Comparison of ENCODE assay signal across 11 cellular contexts in the genomic region with DNA sequence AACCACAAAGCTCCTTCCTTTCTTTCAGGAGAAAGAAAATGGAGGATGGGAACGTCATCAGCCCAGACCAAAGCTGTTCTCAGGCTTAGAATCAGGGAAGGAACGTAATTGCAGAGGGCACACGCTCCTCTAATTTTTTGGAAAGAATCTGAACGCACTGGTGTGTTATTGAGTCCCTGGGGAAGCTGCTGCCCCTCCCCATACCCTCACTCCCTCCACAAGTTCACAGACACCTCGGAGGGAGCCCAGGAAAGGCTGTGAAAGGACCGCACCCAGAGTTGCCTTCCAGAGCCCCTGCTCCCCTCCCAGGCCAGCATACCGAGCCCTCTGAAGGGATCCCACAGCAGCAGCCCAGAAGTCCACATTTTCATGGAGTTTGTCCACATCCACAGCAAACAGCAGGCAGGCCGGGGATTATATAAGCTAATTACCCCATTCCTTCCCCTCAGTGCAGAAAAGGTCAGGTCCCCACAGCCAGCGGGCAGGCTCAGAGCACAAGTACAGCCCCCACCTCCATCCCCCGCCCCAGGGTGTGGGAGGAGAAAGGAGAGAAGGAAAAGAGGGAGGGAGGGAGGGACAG. TPM values are rescaled to one million over a fixed set of nuclear protein-coding genes. Genes with fewer than 3 reads are reported as not detected.
DNase-seq lines count a peak whose midpoint lies in the region; FAIRE-seq and TF ChIP-seq lines count a peak whose summit lies in the region.
"Had no signal": no experiment of that assay in that cellular context is flagged by ENCODE, and none has a peak within 500 bp of the region (broad histone marks: within the 10 kb centered on the region; RNA-seq: fewer than 3 reads in every experiment).

No MANE protein-coding gene starts in this region.

- no peak for TF ChIP-seq CTCF in astrocyte of the spinal cord (IDR thresholded peaks at IDR 0.05; ENCODE audit: low read depth, low read length)
- TF ChIP-seq CTCF in kidney (IDR thresholded peaks at IDR 0.05; ENCODE audit: borderline replicate concordance, extremely low read depth, insufficient read depth): no peak
- no peak for TF ChIP-seq CTCF in smooth muscle cell (IDR thresholded peaks at IDR 0.05; ENCODE audit: borderline replicate concordance, insufficient read depth, poor library complexity, severe bottlenecking)

- peak overlapping the region; percentile 19 for H3K4me2 ChIP-seq in smooth muscle cell

- H3K9ac ChIP-seq in kidney (ENCODE audit: low read length in 2 of 2) (no peak overlapping the region), smooth muscle cell (ENCODE audit: low read depth) (no peak overlapping the region)

- H4K20me1 ChIP-seq in smooth muscle cell (ENCODE audit: low read depth): no peaks in the 10 kb centered on the region

- H3K27me3 ChIP-seq in smooth muscle cell (ENCODE audit: low read depth): no peaks in the 10 kb centered on the region

- in situ Hi-C loops in astrocyte of the spinal cord (cut with HindIII; ENCODE audit: low sequenced_read_pairs): no loop called here

- peaks cover 5 to 7% of the 10 kb centered on the region in 2 donors for H3K4me1 ChIP-seq in kidney (ENCODE audit: control insufficient read depth in 1 of 2, insufficient read depth in 1 of 2, low read depth in 1 of 2, low read length in 2 of 2)
- peaks cover 8% of the 10 kb centered on the region for H3K4me1 ChIP-seq in smooth muscle cell (ENCODE audit: low read depth)

- H3K27ac ChIP-seq in kidney (ENCODE audit: low read depth in 2 of 2, low read length in 2 of 2): peak overlapping the region; percentile 18 to 84
- no peak overlapping the region for H3K27ac ChIP-seq in smooth muscle cell (ENCODE audit: low read depth)

- peak overlapping the region; percentile 43 for H2AFZ ChIP-seq in smooth muscle cell (ENCODE audit: low read depth)

- no peaks in the 10 kb centered on the region for H3F3A ChIP-seq in smooth muscle cell (ENCODE audit: low read depth)

- intact Hi-C loops in kidney (cut with DNase I): no loop called here

- H3K36me3 ChIP-seq in kidney (ENCODE audit: control insufficient read depth in 1 of 2, insufficient read depth in 2 of 2, low read length in 2 of 2) (no peaks in the 10 kb centered on the region), smooth muscle cell (ENCODE audit: low read depth) (no peaks in the 10 kb centered on the region)

- H3K9me3 ChIP-seq in kidney (ENCODE audit: control insufficient read depth in 1 of 2, low read length in 2 of 2) (no peaks in the 10 kb centered on the region), smooth muscle cell (replicated peaks; ENCODE audit: low read depth) (no peaks in the 10 kb centered on the region)

- WGBS in smooth muscle cell (ENCODE audit: low lambda C conversion rate): 56% methylated on average over 9 of the region's 10 CpGs

- no peaks in the 10 kb centered on the region for H3K79me2 ChIP-seq in smooth muscle cell (ENCODE audit: low read depth)

- H3K4me3 ChIP-seq in astrocyte of the spinal cord (ENCODE audit: low read depth, low read length): no peak overlapping the region
- H3K4me3 ChIP-seq in kidney (ENCODE audit: low read length in 2 of 2): peak overlapping the region in 1 of 2 donors; percentile 13
- H3K4me3 ChIP-seq in smooth muscle cell: no peak overlapping the region

- FAIRE-seq in kidney (lab: Jason Lieb, UNC): no peak

- peak; percentile 49 for DNase-seq in ELF-1 (ENCODE audit: low read depth, low spot score)
- peak; percentile 40 for DNase-seq in astrocyte of the spinal cord (ENCODE audit: low read depth, low spot score)
- DNase-seq in kidney: peak; percentile 88
- no peak for DNase-seq in smooth muscle cell (lab: John Stamatoyannopoulos, UW; ENCODE audit: unreplicated experiment)
- DNase-seq in NCI-H2227 (lab: John Stamatoyannopoulos, UW; ENCODE audit: unreplicated experiment): no peak
- DNase-seq in NCI-H2029 (lab: John Stamatoyannopoulos, UW): no peak
- DNase-seq in T1000 (lab: John Stamatoyannopoulos, UW): no peak
- no peak for DNase-seq in NCI-H146 treated with DMSO at 0.1 percent for 48 hours (lab: John Stamatoyannopoulos, UW; ENCODE audit: unreplicated experiment)
- DNase-seq: activated CD4-positive, alpha-beta memory T cell treated with anti-CD3 and anti-CD28 coated beads, Interleukin-2, amount 10 ng/mL, durations not matched to agents 7 days and 5 days; NCI-H187 had no signal

RNA-seq across cellular contexts. Expression of a gene that starts 53.7 kb away (rescaled TPM):
- total RNA-seq in kidney (not detected), smooth muscle cell (not detected in 2 replicates)
- polyA plus RNA-seq in kidney (ENCODE audit: insufficient read depth, low read depth, low replicate concordance) (not detected), smooth muscle cell (not detected in 2 replicates)
- total RNA-seq: activated CD4-positive, alpha-beta memory T cell treated with anti-CD3 and anti-CD28 coated beads, Interleukin-2, amount 10 ng/mL, durations not matched to agents 7 days and 5 days; osteocyte had no signal

Comparison
In these comparisons a context has a peak if more than half of its experiments do, and no peak if none do; other contexts are left out.
1. DNase-seq: peak in ELF-1 (single experiment), astrocyte of the spinal cord (single experiment) and kidney (single experiment); none in smooth muscle cell (single experiment), NCI-H2227 (single experiment), NCI-H2029 (single experiment), T1000 (single experiment) and NCI-H146 treated with DMSO at 0.1 percent for 48 hours (single experiment).